In genomic region chr2:168143813-168144212, GRCh38 we compare ENCODE assay signal across 30 cellular contexts.
"Had no signal": no experiment of that assay in that cellular context is flagged by ENCODE, and none has a peak within 500 bp of the region (broad histone marks: within the 10 kb centered on the region; RNA-seq: fewer than 3 reads in every experiment).

No MANE protein-coding gene starts in this region.

- H3K9me3 Mint-ChIP-seq: activated B cell treated with CpG ODN at 0.5 μM for 24 hours; activated naive CD4-positive, alpha-beta T cell treated with anti-CD3 and anti-CD28 coated beads, Interleukin-2, amount 50 U/mL, for 24 hours; activated naive CD8-positive, alpha-beta T cell treated with anti-CD3 and anti-CD28 coated beads, Interleukin-2, amount 10 ng/mL, durations not matched to agents 7 days and 5 days; activated T-cell treated with anti-CD3 and anti-CD28 coated beads, Interleukin-2, amount 50 U/mL, for 24 hours; activated T-cell treated with anti-CD3 and anti-CD28 coated beads, Interleukin-2, amount 50 U/mL, for 72 hours; brain; effector memory CD8-positive, alpha-beta T cell; T-helper 2 cell treated with Interferon-gamma antibody and Interleukin-4, amounts not matched to agents 5 μg/mL and 100 μg/mL, for 36 hours had no signal

- H3K4me3 Mint-ChIP-seq: activated B cell treated with CpG ODN at 0.5 μM for 24 hours; activated naive CD4-positive, alpha-beta T cell treated with anti-CD3 and anti-CD28 coated beads, Interleukin-2, amount 50 U/mL, for 24 hours; activated naive CD8-positive, alpha-beta T cell treated with anti-CD3 and anti-CD28 coated beads, Interleukin-2, amount 10 ng/mL, durations not matched to agents 7 days and 5 days; activated T-cell treated with anti-CD3 and anti-CD28 coated beads, Interleukin-2, amount 50 U/mL, for 24 hours; activated T-cell treated with anti-CD3 and anti-CD28 coated beads, Interleukin-2, amount 50 U/mL, for 72 hours; brain; effector memory CD8-positive, alpha-beta T cell; T-helper 17 cell; T-helper 2 cell treated with Interferon-gamma antibody and Interleukin-4, amounts not matched to agents 5 μg/mL and 100 μg/mL, for 36 hours had no signal

- ATAC-seq: activated CD4-positive, CD25-positive, alpha-beta regulatory T cell treated with anti-CD3 and anti-CD28 coated beads, Interleukin-2, amount 50 U/mL, for 24 hours; effector memory CD8-positive, alpha-beta T cell; T-helper 17 cell had no signal

- DNase-seq: activated B cell treated with CpG ODN at 0.5 μM for 24 hours; activated CD4-positive, alpha-beta T cell treated with anti-CD3 and anti-CD28 coated beads for 48 hours; activated CD4-positive, alpha-beta T cell treated with anti-CD3 and anti-CD28 coated beads, Interleukin-2, amount 50 U/mL, for 1 hour; activated CD4-positive, alpha-beta T cell treated with anti-CD3 and anti-CD28 coated beads, Interleukin-2, amount 50 U/mL, for 48 hours; activated CD8-positive, alpha-beta memory T cell treated with anti-CD3 and anti-CD28 coated beads, Interleukin-2, amount 50 U/mL, for 48 hours; activated effector memory CD4-positive, alpha-beta T cell treated with Interleukin-2 at 50 U/mL for 16 hours; activated gamma-delta T cell treated with Interleukin-2 at 50 U/mL for 16 hours; activated naive CD4-positive, alpha-beta T cell treated with Interleukin-2 at 50 U/mL for 16 hours; activated naive CD8-positive, alpha-beta T cell treated with anti-CD3 and anti-CD28 coated beads, Interleukin-2, amount 10 ng/mL, durations not matched to agents 7 days and 5 days; activated T-cell treated with anti-CD3 and anti-CD28 coated beads for 4 hours; activated T-cell treated with anti-CD3 and anti-CD28 coated beads, Interleukin-2, amount 50 U/mL, for 24 hours; activated T-cell treated with anti-CD3 and anti-CD28 coated beads, Interleukin-2, amount 50 U/mL, for 72 hours; caudate nucleus; cortex of kidney; dermis blood vessel endothelial cell; effector CD4-positive, alpha-beta T cell; effector memory CD8-positive, alpha-beta T cell; foreskin fibroblast; T-helper 1 cell; T-helper 17 cell; T1000; WERI-Rb-1 had no signal

- H3K27ac Mint-ChIP-seq: activated naive CD4-positive, alpha-beta T cell treated with anti-CD3 and anti-CD28 coated beads, Interleukin-2, amount 50 U/mL, for 24 hours; activated naive CD8-positive, alpha-beta T cell treated with anti-CD3 and anti-CD28 coated beads, Interleukin-2, amount 10 ng/mL, durations not matched to agents 7 days and 5 days; activated T-cell treated with anti-CD3 and anti-CD28 coated beads, Interleukin-2, amount 50 U/mL, for 24 hours; activated T-cell treated with anti-CD3 and anti-CD28 coated beads, Interleukin-2, amount 50 U/mL, for 72 hours; T-helper 2 cell treated with Interferon-gamma antibody and Interleukin-4, amounts not matched to agents 5 μg/mL and 100 μg/mL, for 36 hours had no signal

- H3K4me3 ChIP-seq: ascending aorta, breast epithelium had no signal

- FAIRE-seq: colon, frontal cortex had no signal

- H3K27me3 Mint-ChIP-seq: activated B cell treated with CpG ODN at 0.5 μM for 24 hours; activated naive CD4-positive, alpha-beta T cell treated with anti-CD3 and anti-CD28 coated beads, Interleukin-2, amount 50 U/mL, for 24 hours; activated naive CD8-positive, alpha-beta T cell treated with anti-CD3 and anti-CD28 coated beads, Interleukin-2, amount 10 ng/mL, durations not matched to agents 7 days and 5 days; activated T-cell treated with anti-CD3 and anti-CD28 coated beads, Interleukin-2, amount 50 U/mL, for 24 hours; effector memory CD8-positive, alpha-beta T cell; T-helper 17 cell had no signal

- H3K36me3 Mint-ChIP-seq: activated naive CD4-positive, alpha-beta T cell treated with anti-CD3 and anti-CD28 coated beads, Interleukin-2, amount 50 U/mL, for 24 hours had no signal

- H3K4me1 Mint-ChIP-seq: activated B cell treated with CpG ODN at 0.5 μM for 24 hours; activated naive CD4-positive, alpha-beta T cell treated with anti-CD3 and anti-CD28 coated beads, Interleukin-2, amount 50 U/mL, for 24 hours had no signal
